8 cellular contexts compared by ENCODE assay signal in genomic region chr11:20156876-20157613, GRCh38.
A peak's percentile ranks its signal among the peaks of the same experiment; 100 is the strongest.
DNase-seq lines count a peak whose midpoint lies in the region; ATAC-seq lines count a peak whose summit lies in the region.

No MANE protein-coding gene starts in this region.

- peaks cover 18 to 20% of the 10 kb centered on the region in 2 donors for H3K4me1 Mint-ChIP-seq in effector memory CD8-positive, alpha-beta T cell (ENCODE audit: low read depth in 2 of 2)

- ATAC-seq in GM18907 (IDR thresholded peaks at IDR 0.05; ENCODE audit: unreplicated experiment) = peak; percentile 61
- ATAC-seq in effector memory CD8-positive, alpha-beta T cell (replicated peaks) = peak; percentile 69
- no peak for ATAC-seq in GM19452 (IDR thresholded peaks at IDR 0.05; ENCODE audit: unreplicated experiment)
- ATAC-seq in HG03135 (IDR thresholded peaks at IDR 0.05; ENCODE audit: unreplicated experiment) = no peak

- DNase-seq in T-helper 1 cell (peak in 4 of 5 donors; percentile 24 to 53 (median 34)), retina (peak; percentile 28), DMS114 treated with DMSO at 0.1 percent for 48 hours (lab: John Stamatoyannopoulos, UW; ENCODE audit: unreplicated experiment) (no peak), AG20443 (ENCODE audit: low spot score) (no peak)
- DNase-seq in effector memory CD8-positive, alpha-beta T cell = peak in 1 of 3 experiments; percentile 3

- H3K4me3 Mint-ChIP-seq in effector memory CD8-positive, alpha-beta T cell = peak overlapping the region; percentile 75 to 86

- peaks cover 4 to 16% of the 10 kb centered on the region in 2 donors for H3K9me3 Mint-ChIP-seq in effector memory CD8-positive, alpha-beta T cell

- peaks cover 62 to 78% of the 10 kb centered on the region in 2 donors for H3K27me3 Mint-ChIP-seq in effector memory CD8-positive, alpha-beta T cell

- H3K36me3 Mint-ChIP-seq in effector memory CD8-positive, alpha-beta T cell (ENCODE audit: insufficient read depth) = peaks cover 20% of the 10 kb centered on the region

- no peak overlapping the region for H3K27ac Mint-ChIP-seq in effector memory CD8-positive, alpha-beta T cell

Comparison
In these comparisons a context has a peak if more than half of its experiments do, and no peak if none do; other contexts are left out.
1. ATAC-seq: peak in GM18907 (single experiment) and effector memory CD8-positive, alpha-beta T cell (single experiment); none in GM19452 (single experiment) and HG03135 (single experiment).
2. DNase-seq: peak in T-helper 1 cell (4 of 5) and retina (single experiment); none in DMS114 treated with DMSO at 0.1 percent for 48 hours (single experiment) and AG20443 (single experiment).